9 cellular contexts compared by ENCODE assay signal in genomic region chr17:80263253-80264047, GRCh38. TPM values are rescaled to one million over a fixed set of nuclear protein-coding genes. Genes with fewer than 3 reads are reported as not detected.
DNase-seq lines count a peak whose midpoint lies in the region; ATAC-seq and TF ChIP-seq lines count a peak whose summit lies in the region.
"Had no signal": no experiment of that assay in that cellular context is flagged by ENCODE, and none has a peak within 500 bp of the region (broad histone marks: within the 10 kb centered on the region; RNA-seq: fewer than 3 reads in every experiment).

No MANE protein-coding gene starts in this region.

- peak overlapping the region; percentile 99 for H3K27ac ChIP-seq in prostate gland

- peaks cover 20% of the 10 kb centered on the region for H3K4me1 ChIP-seq in prostate gland (replicated peaks)

- H3K9me3 ChIP-seq in prostate gland, result no peaks in the 10 kb centered on the region
- H3K9me3 ChIP-seq: Caco-2 had no signal

- peak; percentile 86 for DNase-seq in NCI-H2029 (lab: John Stamatoyannopoulos, UW)
- no peak for DNase-seq in NCI-H2029 treated with DMSO at 0.1 percent for 48 hours (lab: John Stamatoyannopoulos, UW)
- DNase-seq in NOMO-1 treated with dmso at 0.1 percent for 144 hours (lab: John Stamatoyannopoulos, UW; ENCODE audit: unreplicated experiment), result peak; percentile 38
- DNase-seq in activated T-cell treated with anti-CD3 and anti-CD28 coated beads, Interleukin-2, amount 50 U/mL, for 48 hours, result peak; percentile 90 to 93
- peak; percentile 78 for DNase-seq in foreskin melanocyte
- DNase-seq in prostate gland (ENCODE audit: low spot score), result peak; percentile 93
- peak; percentile 94 for DNase-seq in ureter (ENCODE audit: low spot score)

- peak; percentile 32 for TF ChIP-seq POLR2A in prostate gland (IDR thresholded peaks at IDR 0.05)

- 22% methylated on average over 16 of the region's 16 CpGs for WGBS in prostate gland

- no peaks in the 10 kb centered on the region for H3K27me3 ChIP-seq in prostate gland (replicated peaks; ENCODE audit: insufficient read depth)

- ATAC-seq in HG03025 (IDR thresholded peaks at IDR 0.05; ENCODE audit: low FRiP score, unreplicated experiment), result peak; percentile 36

- peak overlapping the region; percentile 29 to 32 for H3K4me3 ChIP-seq in prostate gland

- H3K36me3 ChIP-seq in prostate gland, result no peaks in the 10 kb centered on the region

- peak in 2 of 4 experiments; percentile 33 for TF ChIP-seq CTCF in prostate gland (IDR thresholded peaks at IDR 0.05)

- intact Hi-C loops in prostate gland (cut with DNase I), result no loop called here

RNA-seq across cellular contexts. Expression of gene RNF213, which starts 2.8 kb away (rescaled TPM):
- total RNA-seq in prostate gland (100 to 1,000 TPM in 1 of 2 donors, 10 to 100 TPM in 1; 57.7 to 112 TPM), ureter (221 TPM)

RNA-seq across cellular contexts. Expression of gene SLC26A11, which starts 43.2 kb away (rescaled TPM):
- total RNA-seq in prostate gland (10 to 100 TPM; 16.9 to 32.4 TPM), ureter (25.5 TPM)

RNA-seq across cellular contexts. Expression of gene SGSH, which starts 43.3 kb away (rescaled TPM):
- 10 to 100 TPM; 41.2 to 95.7 TPM for total RNA-seq in prostate gland
- 64.1 TPM for total RNA-seq in ureter
